In genomic region chr11:59380263-59381059, GRCh38 we compare ENCODE assay signal across 1 cellular context.
A peak's percentile ranks its signal among the peaks of the same experiment; 100 is the strongest.
TF ChIP-seq lines count a peak whose summit lies in the region.

No MANE protein-coding gene starts in this region.

TF ChIP-seq in GM12878, 131 proteins besides CTCF, POLR2A, EP300 and RAD21 (continued from another document):
- TF ChIP-seq ZBTB33 (IDR thresholded peaks at IDR 0.05) (no peak), CBX5 (IDR thresholded peaks at IDR 0.05; ENCODE audit: low read depth) (peak; percentile 85; the same call in 1 of the 2 replicates), NFYA (IDR thresholded peaks at IDR 0.05; ENCODE audit: borderline replicate concordance, low read depth, low read length) (no peak), NFIC (IDR thresholded peaks at IDR 0.05; ENCODE audit: low read depth, low read length) (peak; percentile 99), TBL1XR1 (IDR thresholded peaks at IDR 0.05; ENCODE audit: low read depth, low read length) (peak; percentile 52; the same call in 1 of the 2 replicates), TARDBP (IDR thresholded peaks at IDR 0.05; ENCODE audit: borderline replicate concordance) (no peak), HDAC6 (IDR thresholded peaks at IDR 0.05; ENCODE audit: unreplicated experiment) (no peak), SREBF2 (IDR thresholded peaks at IDR 0.05; ENCODE audit: low read length) (no peak), SMARCA5 (IDR thresholded peaks at IDR 0.05) (no peak), SP1 (IDR thresholded peaks at IDR 0.05; ENCODE audit: low read depth, low read length) (no peak), STAT1 (conservative IDR thresholded peaks at IDR 0.05) (no peak), JUND (IDR thresholded peaks at IDR 0.05; ENCODE audit: low read depth, low read length) (no peak), IRF3 (IDR thresholded peaks at IDR 0.05) (no peak), KAT2A (conservative IDR thresholded peaks at IDR 0.05; ENCODE audit: control insufficient read depth, low read depth, low read length) (no peak), SKIL (IDR thresholded peaks at IDR 0.05; ENCODE audit: low read depth, poor library complexity, severe bottlenecking) (peak; percentile 50), ZZZ3 (IDR thresholded peaks at IDR 0.05; ENCODE audit: control insufficient read depth, insufficient read length, low read depth) (no peak), NR2C2 (IDR thresholded peaks at IDR 0.05; ENCODE audit: borderline replicate concordance, control insufficient read depth, insufficient read length, low read depth) (no peak), BMI1 (IDR thresholded peaks at IDR 0.05; ENCODE audit: borderline replicate concordance) (peak; percentile 77; the same call in 1 of the 2 replicates), WRNIP1 (IDR thresholded peaks at IDR 0.05; ENCODE audit: borderline replicate concordance, low read depth, low read length) (no peak), E4F1 (IDR thresholded peaks at IDR 0.05; ENCODE audit: borderline replicate concordance, partially characterized antibody) (no peak), SRF (IDR thresholded peaks at IDR 0.05; ENCODE audit: low read depth in 2 of 2, low read length in 2 of 2) (no peak), CHD2 (IDR thresholded peaks at IDR 0.05; ENCODE audit: borderline replicate concordance, low read depth, low read length) (peak; percentile 22; the same call in 1 of the 2 replicates)
- TF ChIP-seq, protein P1, sequence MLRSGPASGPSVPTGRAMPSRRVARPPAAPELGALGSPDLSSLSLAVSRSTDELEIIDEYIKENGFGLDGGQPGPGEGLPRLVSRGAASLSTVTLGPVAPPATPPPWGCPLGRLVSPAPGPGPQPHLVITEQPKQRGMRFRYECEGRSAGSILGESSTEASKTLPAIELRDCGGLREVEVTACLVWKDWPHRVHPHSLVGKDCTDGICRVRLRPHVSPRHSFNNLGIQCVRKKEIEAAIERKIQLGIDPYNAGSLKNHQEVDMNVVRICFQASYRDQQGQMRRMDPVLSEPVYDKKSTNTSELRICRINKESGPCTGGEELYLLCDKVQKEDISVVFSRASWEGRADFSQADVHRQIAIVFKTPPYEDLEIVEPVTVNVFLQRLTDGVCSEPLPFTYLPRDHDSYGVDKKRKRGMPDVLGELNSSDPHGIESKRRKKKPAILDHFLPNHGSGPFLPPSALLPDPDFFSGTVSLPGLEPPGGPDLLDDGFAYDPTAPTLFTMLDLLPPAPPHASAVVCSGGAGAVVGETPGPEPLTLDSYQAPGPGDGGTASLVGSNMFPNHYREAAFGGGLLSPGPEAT (IDR thresholded peaks at IDR 0.05; ENCODE audit: low read depth) = peak; percentile 99
- TF ChIP-seq, protein P2, sequence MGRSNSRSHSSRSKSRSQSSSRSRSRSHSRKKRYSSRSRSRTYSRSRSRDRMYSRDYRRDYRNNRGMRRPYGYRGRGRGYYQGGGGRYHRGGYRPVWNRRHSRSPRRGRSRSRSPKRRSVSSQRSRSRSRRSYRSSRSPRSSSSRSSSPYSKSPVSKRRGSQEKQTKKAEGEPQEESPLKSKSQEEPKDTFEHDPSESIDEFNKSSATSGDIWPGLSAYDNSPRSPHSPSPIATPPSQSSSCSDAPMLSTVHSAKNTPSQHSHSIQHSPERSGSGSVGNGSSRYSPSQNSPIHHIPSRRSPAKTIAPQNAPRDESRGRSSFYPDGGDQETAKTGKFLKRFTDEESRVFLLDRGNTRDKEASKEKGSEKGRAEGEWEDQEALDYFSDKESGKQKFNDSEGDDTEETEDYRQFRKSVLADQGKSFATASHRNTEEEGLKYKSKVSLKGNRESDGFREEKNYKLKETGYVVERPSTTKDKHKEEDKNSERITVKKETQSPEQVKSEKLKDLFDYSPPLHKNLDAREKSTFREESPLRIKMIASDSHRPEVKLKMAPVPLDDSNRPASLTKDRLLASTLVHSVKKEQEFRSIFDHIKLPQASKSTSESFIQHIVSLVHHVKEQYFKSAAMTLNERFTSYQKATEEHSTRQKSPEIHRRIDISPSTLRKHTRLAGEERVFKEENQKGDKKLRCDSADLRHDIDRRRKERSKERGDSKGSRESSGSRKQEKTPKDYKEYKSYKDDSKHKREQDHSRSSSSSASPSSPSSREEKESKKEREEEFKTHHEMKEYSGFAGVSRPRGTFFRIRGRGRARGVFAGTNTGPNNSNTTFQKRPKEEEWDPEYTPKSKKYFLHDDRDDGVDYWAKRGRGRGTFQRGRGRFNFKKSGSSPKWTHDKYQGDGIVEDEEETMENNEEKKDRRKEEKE (IDR thresholded peaks at IDR 0.05) = no peak
- TF ChIP-seq, protein P3, sequence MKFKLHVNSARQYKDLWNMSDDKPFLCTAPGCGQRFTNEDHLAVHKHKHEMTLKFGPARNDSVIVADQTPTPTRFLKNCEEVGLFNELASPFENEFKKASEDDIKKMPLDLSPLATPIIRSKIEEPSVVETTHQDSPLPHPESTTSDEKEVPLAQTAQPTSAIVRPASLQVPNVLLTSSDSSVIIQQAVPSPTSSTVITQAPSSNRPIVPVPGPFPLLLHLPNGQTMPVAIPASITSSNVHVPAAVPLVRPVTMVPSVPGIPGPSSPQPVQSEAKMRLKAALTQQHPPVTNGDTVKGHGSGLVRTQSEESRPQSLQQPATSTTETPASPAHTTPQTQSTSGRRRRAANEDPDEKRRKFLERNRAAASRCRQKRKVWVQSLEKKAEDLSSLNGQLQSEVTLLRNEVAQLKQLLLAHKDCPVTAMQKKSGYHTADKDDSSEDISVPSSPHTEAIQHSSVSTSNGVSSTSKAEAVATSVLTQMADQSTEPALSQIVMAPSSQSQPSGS (IDR thresholded peaks at IDR 0.05; ENCODE audit: low read length) = peak; percentile 90
- TF ChIP-seq, protein P4, sequence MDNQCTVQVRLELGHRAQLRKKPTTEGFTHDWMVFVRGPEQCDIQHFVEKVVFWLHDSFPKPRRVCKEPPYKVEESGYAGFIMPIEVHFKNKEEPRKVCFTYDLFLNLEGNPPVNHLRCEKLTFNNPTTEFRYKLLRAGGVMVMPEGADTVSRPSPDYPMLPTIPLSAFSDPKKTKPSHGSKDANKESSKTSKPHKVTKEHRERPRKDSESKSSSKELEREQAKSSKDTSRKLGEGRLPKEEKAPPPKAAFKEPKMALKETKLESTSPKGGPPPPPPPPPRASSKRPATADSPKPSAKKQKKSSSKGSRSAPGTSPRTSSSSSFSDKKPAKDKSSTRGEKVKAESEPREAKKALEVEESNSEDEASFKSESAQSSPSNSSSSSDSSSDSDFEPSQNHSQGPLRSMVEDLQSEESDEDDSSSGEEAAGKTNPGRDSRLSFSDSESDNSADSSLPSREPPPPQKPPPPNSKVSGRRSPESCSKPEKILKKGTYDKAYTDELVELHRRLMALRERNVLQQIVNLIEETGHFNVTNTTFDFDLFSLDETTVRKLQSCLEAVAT (IDR thresholded peaks at IDR 0.05) = peak; percentile 86
- TF ChIP-seq, protein P5, sequence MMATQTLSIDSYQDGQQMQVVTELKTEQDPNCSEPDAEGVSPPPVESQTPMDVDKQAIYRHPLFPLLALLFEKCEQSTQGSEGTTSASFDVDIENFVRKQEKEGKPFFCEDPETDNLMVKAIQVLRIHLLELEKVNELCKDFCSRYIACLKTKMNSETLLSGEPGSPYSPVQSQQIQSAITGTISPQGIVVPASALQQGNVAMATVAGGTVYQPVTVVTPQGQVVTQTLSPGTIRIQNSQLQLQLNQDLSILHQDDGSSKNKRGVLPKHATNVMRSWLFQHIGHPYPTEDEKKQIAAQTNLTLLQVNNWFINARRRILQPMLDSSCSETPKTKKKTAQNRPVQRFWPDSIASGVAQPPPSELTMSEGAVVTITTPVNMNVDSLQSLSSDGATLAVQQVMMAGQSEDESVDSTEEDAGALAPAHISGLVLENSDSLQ (IDR thresholded peaks at IDR 0.05) = 0 out of 2 replicates have a peak, but pooled peaks have one; percentile 16
- TF ChIP-seq, protein P6, sequence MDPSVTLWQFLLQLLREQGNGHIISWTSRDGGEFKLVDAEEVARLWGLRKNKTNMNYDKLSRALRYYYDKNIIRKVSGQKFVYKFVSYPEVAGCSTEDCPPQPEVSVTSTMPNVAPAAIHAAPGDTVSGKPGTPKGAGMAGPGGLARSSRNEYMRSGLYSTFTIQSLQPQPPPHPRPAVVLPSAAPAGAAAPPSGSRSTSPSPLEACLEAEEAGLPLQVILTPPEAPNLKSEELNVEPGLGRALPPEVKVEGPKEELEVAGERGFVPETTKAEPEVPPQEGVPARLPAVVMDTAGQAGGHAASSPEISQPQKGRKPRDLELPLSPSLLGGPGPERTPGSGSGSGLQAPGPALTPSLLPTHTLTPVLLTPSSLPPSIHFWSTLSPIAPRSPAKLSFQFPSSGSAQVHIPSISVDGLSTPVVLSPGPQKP (IDR thresholded peaks at IDR 0.05; ENCODE audit: low read depth, low read length) = no peak
